In the genomic region with DNA sequence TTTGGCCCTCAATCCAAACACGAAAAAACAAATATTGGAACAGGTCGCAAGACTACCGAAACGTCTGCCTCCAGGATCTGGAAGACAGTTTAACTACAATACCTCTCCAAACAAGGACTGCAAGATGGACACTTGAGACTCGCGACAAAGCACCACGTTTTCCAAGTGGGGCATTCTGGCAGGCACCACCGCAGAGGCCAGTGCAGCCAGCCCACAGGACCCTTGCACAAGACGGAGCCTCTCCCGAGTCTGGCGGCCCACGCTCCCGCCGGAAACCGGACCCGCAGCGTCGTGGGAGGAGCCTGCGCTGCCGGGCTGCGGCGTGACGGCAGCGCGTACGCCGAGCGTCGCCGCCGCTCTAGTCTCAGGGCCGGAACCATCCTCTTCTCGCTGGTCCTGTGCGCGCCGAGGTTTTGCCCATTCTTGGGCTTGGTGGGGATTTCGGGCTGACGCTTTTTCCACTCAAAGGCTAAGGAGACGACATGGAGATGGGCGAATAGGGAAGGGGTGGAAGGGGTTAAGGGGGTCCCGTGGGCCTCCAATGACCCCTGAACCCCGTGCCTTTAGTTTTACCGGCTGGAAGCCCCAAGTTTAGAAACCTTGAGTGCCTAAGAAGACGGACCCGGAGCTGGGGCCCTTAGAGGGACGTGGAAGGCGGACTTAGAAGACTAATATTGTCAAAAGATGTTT, we compare ENCODE assay signal across 8 cellular contexts. TPM values are rescaled to one million over a fixed set of nuclear protein-coding genes. Genes with fewer than 3 reads are reported as not detected.
DNase-seq lines count a peak whose midpoint lies in the region; ATAC-seq and TF ChIP-seq lines count a peak whose summit lies in the region.

A gene (minus strand): TSS at position 283 of the 690 bp plus-strand sequence. CDS start 109 bp downstream, at position 174.

- peak; percentile 41 to 73 for TF ChIP-seq POLR2A in adrenal gland (IDR thresholded peaks at IDR 0.05)

- H3K4me3 ChIP-seq in GM12865 (ENCODE audit: low read depth, low read length) (peak within 1 kb of the TSS; percentile 90), adrenal gland (peak within 1 kb of the TSS; percentile 47 to 99 (median 84)), left ventricle myocardium inferior (peak within 1 kb of the TSS; percentile 95), psoas muscle (peak within 1 kb of the TSS; percentile 80), urinary bladder (ENCODE audit: low read depth, low read length) (peak within 1 kb of the TSS; percentile 50)

- CTCF ChIA-PET in T-cell (lab: Charles Lee), result interaction anchor here in 1 of 2 donors (0.6 to 1.8 kb wide), 2 partner anchors 23 to 772 kb away, joined by 3 to 5 read pairs; no protein-coding TSS in a partner anchor

- TF ChIP-seq CTCF in GM12865 (IDR thresholded peaks at IDR 0.05; ENCODE audit: insufficient read depth, low read depth, low read length, missing control alignments) (no peak), adrenal gland (IDR thresholded peaks at IDR 0.05) (no peak), left ventricle myocardium inferior (IDR thresholded peaks at IDR 0.05; ENCODE audit: borderline replicate concordance) (no peak), psoas muscle (IDR thresholded peaks at IDR 0.05) (no peak)

- DNase-seq in GM12865 (ENCODE audit: low read depth), result peak; percentile 89
- DNase-seq in NCI-H1105 (lab: John Stamatoyannopoulos, UW), result peak; percentile 85
- DNase-seq in T-cell, result peak; percentile 45 to 78 (median 65)
- peak; percentile 68 to 81 (median 73) for DNase-seq in adrenal gland
- peak; percentile 69 for DNase-seq in left ventricle myocardium inferior
- peak; percentile 84 to 90 for DNase-seq in psoas muscle

- H3K9me3 ChIP-seq in adrenal gland (replicated peaks in 1 of 3) (no peaks in the 10 kb centered on the region), left ventricle myocardium inferior (replicated peaks) (no peaks in the 10 kb centered on the region), psoas muscle (no peaks in the 10 kb centered on the region)

- 0 to 1% (median 1%) methylated on average over 9 to 47 of the region's 47 CpGs for WGBS in adrenal gland, 4 donors
- WGBS in psoas muscle, 3 donors, result 0% methylated on average over 47 of the region's 47 CpGs
- under 1% methylated on average over 47 of the region's 47 CpGs for WGBS in urinary bladder

- H3K27me3 ChIP-seq in adrenal gland, result no peaks in the 10 kb centered on the region
- no peaks in the 10 kb centered on the region for H3K27me3 ChIP-seq in left ventricle myocardium inferior (ENCODE audit: low read depth)
- no peaks in the 10 kb centered on the region for H3K27me3 ChIP-seq in psoas muscle (ENCODE audit: insufficient read depth in 3 of 3, low read length in 2 of 3)

- peaks cover 20% of the 10 kb centered on the region for H3K36me3 Mint-ChIP-seq in T-cell

- ATAC-seq in HG02623 (IDR thresholded peaks at IDR 0.05; ENCODE audit: unreplicated experiment), result peak; percentile 99
- peak; percentile 99 to 100 (median 100) for ATAC-seq in T-cell (replicated peaks in 1 of 4)
- ATAC-seq in psoas muscle, result peak; percentile 97 to 100 (median 100)

- peaks cover 0 to 4% of the 10 kb centered on the region in 2 donors for H3K36me3 ChIP-seq in adrenal gland (replicated peaks in 1 of 2)
- peaks cover 12% of the 10 kb centered on the region for H3K36me3 ChIP-seq in left ventricle myocardium inferior
- peaks cover 0 to 12% of the 10 kb centered on the region in 2 donors for H3K36me3 ChIP-seq in psoas muscle (ENCODE audit: insufficient read depth in 1 of 2, low read depth in 1 of 2)
- no peaks in the 10 kb centered on the region for H3K36me3 ChIP-seq in urinary bladder (ENCODE audit: insufficient read depth)

- peaks cover 33 to 39% (median 37%) of the 10 kb centered on the region in 3 donors for H3K4me1 Mint-ChIP-seq in T-cell

- peak within 1 kb of the TSS in 4 of 5 donors; percentile 17 to 87 (median 56) for H3K27ac ChIP-seq in adrenal gland
- peak within 1 kb of the TSS; percentile 85 for H3K27ac ChIP-seq in left ventricle myocardium inferior (replicated peaks)
- peak within 1 kb of the TSS; percentile 80 for H3K27ac ChIP-seq in psoas muscle
- H3K27ac ChIP-seq in urinary bladder (ENCODE audit: low read depth), result peak within 1 kb of the TSS; percentile 74

- POLR2A ChIA-PET in T-cell (lab: Charles Lee), result interaction anchor here in 1 of 2 donors (0.6 kb wide), 1 partner anchor 1052 kb away, joined by 5 read pairs; no protein-coding TSS in a partner anchor

- H3K9me3 Mint-ChIP-seq in T-cell, result peaks cover 0 to 3% (median 0%) of the 10 kb centered on the region in 3 donors

- H3K4me3 Mint-ChIP-seq in T-cell, result peak within 1 kb of the TSS; percentile 91 to 95 (median 94)

- H3K27ac Mint-ChIP-seq in T-cell, result peak within 1 kb of the TSS; percentile 88 to 97

- H3K27me3 Mint-ChIP-seq in T-cell, result peaks cover 18 to 30% of the 10 kb centered on the region in 2 donors

- intact Hi-C loops in adrenal gland (cut with DNase I) (no loop called here), left ventricle myocardium inferior (cut with micrococcal nuclease) (no loop called here), psoas muscle (cut with DNase I) (no loop called here)

- H3K4me1 ChIP-seq in adrenal gland (replicated peaks in 1 of 2), result peaks cover 11 to 35% of the 10 kb centered on the region in 2 donors
- H3K4me1 ChIP-seq in left ventricle myocardium inferior, result peaks cover 37% of the 10 kb centered on the region
- H3K4me1 ChIP-seq in psoas muscle, result peaks cover 18% of the 10 kb centered on the region
- peaks cover 2% of the 10 kb centered on the region for H3K4me1 ChIP-seq in urinary bladder (ENCODE audit: insufficient read depth)

RNA-seq across cellular contexts. Expression of the gene that starts here (rescaled TPM):
- total RNA-seq in T-cell, result 10 to 100 TPM; 10.4 to 26.9 (median 25.3) TPM
- total RNA-seq in adrenal gland, result 10 to 100 TPM in 7 of 8 donors, 1 to 10 TPM in 1; 6.6 to 97.7 (median 18.6) TPM
- 10 to 100 TPM in 1 of 3 donors, 1 to 10 TPM in 2; 4.5 to 32.3 (median 5.2) TPM for polyA plus RNA-seq in adrenal gland
- 8.5 TPM for total RNA-seq in left ventricle myocardium inferior
- total RNA-seq in psoas muscle, result 10 to 100 TPM in 1 of 4 donors, 1 to 10 TPM in 3; 6.6 to 12.8 (median 8.8) TPM
- polyA plus RNA-seq in psoas muscle, result 10 to 100 TPM in 2 of 3 donors, 1 to 10 TPM in 1; 6.1 to 14.3 (median 11.5) TPM
- 47.6 TPM for total RNA-seq in urinary bladder
- polyA plus RNA-seq in urinary bladder, result 12.3 TPM

Comparison
In these comparisons a context has a peak if more than half of its experiments do, and no peak if none do; other contexts are left out.
1. Peak in every context shown above with its lines: DNase-seq, ATAC-seq, H3K4me3 ChIP-seq and H3K27ac ChIP-seq.